ENCODE assay signal across 8 cellular contexts in the genomic region with DNA sequence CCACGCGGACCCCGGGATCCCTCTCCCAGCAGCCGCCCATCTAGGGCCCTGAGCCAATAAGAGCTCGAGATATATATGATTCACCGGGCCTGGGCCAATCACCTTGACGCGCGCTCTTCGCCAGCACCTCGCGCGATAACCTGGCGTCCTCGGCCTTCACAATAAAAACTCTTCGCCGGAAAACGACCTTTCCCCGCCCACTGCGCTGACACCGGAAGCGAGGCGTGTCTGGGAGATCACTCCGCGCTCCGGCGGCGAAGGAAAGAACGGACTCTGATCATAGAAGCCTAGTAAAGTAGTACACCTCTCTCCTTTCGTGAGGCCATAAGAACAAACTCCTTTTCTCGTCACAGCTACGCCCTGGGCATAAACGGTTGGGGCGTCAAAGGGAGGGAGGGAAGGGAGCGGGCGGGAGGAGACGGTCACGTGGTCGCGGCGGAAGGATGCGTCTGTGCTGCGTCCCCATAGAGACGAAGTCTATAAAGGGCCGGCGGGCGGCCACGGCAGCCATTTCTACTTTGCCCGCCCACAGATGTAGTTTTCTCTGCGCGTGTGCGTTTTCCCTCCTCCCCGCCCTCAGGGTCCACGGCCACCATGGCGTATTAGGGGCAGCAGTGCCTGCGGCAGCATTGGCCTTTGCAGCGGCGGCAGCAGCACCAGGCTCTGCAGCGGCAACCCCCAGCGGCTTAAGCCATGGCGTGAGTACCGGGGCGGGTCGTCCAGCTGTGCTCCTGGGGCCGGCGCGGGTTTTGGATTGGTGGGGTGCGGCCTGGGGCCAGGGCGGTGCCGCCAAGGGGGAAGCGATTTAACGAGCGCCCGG. TPM values are rescaled to one million over a fixed set of nuclear protein-coding genes. Genes with fewer than 3 reads are reported as not detected.
DNase-seq lines count a peak whose midpoint lies in the region; ATAC-seq and TF ChIP-seq lines count a peak whose summit lies in the region.

A gene with protein sequence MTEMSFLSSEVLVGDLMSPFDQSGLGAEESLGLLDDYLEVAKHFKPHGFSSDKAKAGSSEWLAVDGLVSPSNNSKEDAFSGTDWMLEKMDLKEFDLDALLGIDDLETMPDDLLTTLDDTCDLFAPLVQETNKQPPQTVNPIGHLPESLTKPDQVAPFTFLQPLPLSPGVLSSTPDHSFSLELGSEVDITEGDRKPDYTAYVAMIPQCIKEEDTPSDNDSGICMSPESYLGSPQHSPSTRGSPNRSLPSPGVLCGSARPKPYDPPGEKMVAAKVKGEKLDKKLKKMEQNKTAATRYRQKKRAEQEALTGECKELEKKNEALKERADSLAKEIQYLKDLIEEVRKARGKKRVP (plus strand): TSS at position 509 of the 820 bp plus-strand sequence. CDS start 884 bp downstream, outside the sequence.

- H3K27ac ChIP-seq in RWPE2 (ENCODE audit: poor library complexity, severe bottlenecking) (peak within 1 kb of the TSS; percentile 96), fibroblast of lung (ENCODE audit: insufficient read depth, low read length) (peak within 1 kb of the TSS; percentile 98)

- peak within 1 kb of the TSS; percentile 99 for H3K9ac ChIP-seq in fibroblast of lung (ENCODE audit: insufficient read depth, low read length)

- H3K79me2 ChIP-seq in fibroblast of lung (ENCODE audit: control insufficient read depth, insufficient read depth, low read length): peaks cover 44% of the 10 kb centered on the region

- peaks cover 48% of the 10 kb centered on the region for H3K4me1 Mint-ChIP-seq in activated T-helper 2 cell treated with anti-CD3 and anti-CD28 coated beads, Interferon-gamma antibody, Interleukin-2, Interleukin-4, amounts not matched to agents 10 μg/mL and 5 μg/mL and 100 μg/mL, durations not matched to agents 14 hours and 24 hours and 36 hours (ENCODE audit: low read depth)
- peaks cover 18 to 61% (median 48%) of the 10 kb centered on the region in 4 donors for H3K4me1 Mint-ChIP-seq in naive thymus-derived CD8-positive, alpha-beta T cell

- H3K4me1 ChIP-seq in RWPE2 (ENCODE audit: insufficient read depth, poor library complexity, severe bottlenecking) (no peaks in the 10 kb centered on the region), fibroblast of lung (ENCODE audit: control insufficient read depth, extremely low read depth, insufficient read depth, low read length) (peaks cover 7% of the 10 kb centered on the region)

- intact Hi-C loops in activated T-helper 2 cell treated with anti-CD3 and anti-CD28 coated beads, Interferon-gamma antibody, Interleukin-2, Interleukin-4, amounts not matched to agents 10 μg/mL and 5 μg/mL and 100 μg/mL, durations not matched to agents 14 hours and 24 hours and 36 hours (cut with micrococcal nuclease): loop anchor here (1.0 kb wide), 4 partner anchors 12 to 201 kb away; a partner anchor contains a TSS

- TF ChIP-seq CTCF in RWPE2 (IDR thresholded peaks at IDR 0.05; ENCODE audit: poor library complexity, severe bottlenecking) (no peak), fibroblast of lung (conservative IDR thresholded peaks at IDR 0.05 in 1 of 2, IDR thresholded peaks at IDR 0.05 in 1 of 2; ENCODE audit: low read depth in 1 of 2, low read length in 2 of 2) (no peak)

- DNase-seq in EH (ENCODE audit: low read depth) (peak; percentile 99), H4 (ENCODE audit: low spot score) (peak; percentile 99), LoVo (ENCODE audit: low spot score) (peak; percentile 99), RWPE2 (ENCODE audit: low spot score) (peak; percentile 97), fibroblast of lung (ENCODE audit: low read depth in 2 of 2) (peak; percentile 100)
- DNase-seq in activated T-helper 2 cell treated with anti-CD3 and anti-CD28 coated beads, Interferon-gamma antibody, Interleukin-2, Interleukin-4, amounts not matched to agents 10 μg/mL and 5 μg/mL and 100 μg/mL, durations not matched to agents 14 hours and 24 hours and 36 hours (ENCODE audit: low spot score): peak; percentile 97
- peak; percentile 89 to 99 (median 96) for DNase-seq in naive thymus-derived CD8-positive, alpha-beta T cell
- DNase-seq in stimulated activated naive CD4-positive, alpha-beta T cell (lab: John Stamatoyannopoulos, UW): peak; percentile 93 to 97 (median 95)

- H3K27me3 ChIP-seq in RWPE2 (ENCODE audit: insufficient read depth, poor library complexity, severe bottlenecking) (no peaks in the 10 kb centered on the region), fibroblast of lung (ENCODE audit: control insufficient read depth, insufficient read depth, low read length) (no peaks in the 10 kb centered on the region)

- H3K4me3 Mint-ChIP-seq in activated T-helper 2 cell treated with anti-CD3 and anti-CD28 coated beads, Interferon-gamma antibody, Interleukin-2, Interleukin-4, amounts not matched to agents 10 μg/mL and 5 μg/mL and 100 μg/mL, durations not matched to agents 14 hours and 24 hours and 36 hours (ENCODE audit: low read depth): peak within 1 kb of the TSS; percentile 96
- H3K4me3 Mint-ChIP-seq in naive thymus-derived CD8-positive, alpha-beta T cell: peak within 1 kb of the TSS; percentile 87 to 100 (median 98)

- H3K4me3 ChIP-seq in RWPE2 (ENCODE audit: severe bottlenecking): peak within 1 kb of the TSS; percentile 99
- peak within 1 kb of the TSS; percentile 70 to 99 (median 90) for H3K4me3 ChIP-seq in fibroblast of lung (replicated peaks in 1 of 4; ENCODE audit: control extremely low read depth in 1 of 4, insufficient read depth in 1 of 4, low read depth in 3 of 4, low read length in 4 of 4)

- no peaks in the 10 kb centered on the region for H3K27me3 Mint-ChIP-seq in activated T-helper 2 cell treated with anti-CD3 and anti-CD28 coated beads, Interferon-gamma antibody, Interleukin-2, Interleukin-4, amounts not matched to agents 10 μg/mL and 5 μg/mL and 100 μg/mL, durations not matched to agents 14 hours and 24 hours and 36 hours (ENCODE audit: low read depth)
- H3K27me3 Mint-ChIP-seq in naive thymus-derived CD8-positive, alpha-beta T cell: peaks cover 0 to 4% (median 0%) of the 10 kb centered on the region in 5 donors

- peaks cover 77% of the 10 kb centered on the region for H3K36me3 Mint-ChIP-seq in activated T-helper 2 cell treated with anti-CD3 and anti-CD28 coated beads, Interferon-gamma antibody, Interleukin-2, Interleukin-4, amounts not matched to agents 10 μg/mL and 5 μg/mL and 100 μg/mL, durations not matched to agents 14 hours and 24 hours and 36 hours (ENCODE audit: low read depth)
- peaks cover 8 to 59% (median 23%) of the 10 kb centered on the region in 3 donors for H3K36me3 Mint-ChIP-seq in naive thymus-derived CD8-positive, alpha-beta T cell

- peak within 1 kb of the TSS; percentile 98 for H3K27ac Mint-ChIP-seq in activated T-helper 2 cell treated with anti-CD3 and anti-CD28 coated beads, Interferon-gamma antibody, Interleukin-2, Interleukin-4, amounts not matched to agents 10 μg/mL and 5 μg/mL and 100 μg/mL, durations not matched to agents 14 hours and 24 hours and 36 hours
- H3K27ac Mint-ChIP-seq in naive thymus-derived CD8-positive, alpha-beta T cell: peak within 1 kb of the TSS; percentile 91 to 100 (median 99)

- POLR2A ChIA-PET in naive thymus-derived CD8-positive, alpha-beta T cell (lab: Charles Lee): interaction anchor here (0.5 to 7.5 kb wide), 49 partner anchors 9 to 524 kb away, joined by 3 to 135 read pairs (median 4); a partner anchor contains a TSS

- ATAC-seq in RWPE2 (ENCODE audit: low read depth): peak; percentile 71
- peak; percentile 92 to 95 for ATAC-seq in naive thymus-derived CD8-positive, alpha-beta T cell

- peak within 1 kb of the TSS; percentile 92 for H3K4me2 ChIP-seq in fibroblast of lung (ENCODE audit: extremely low read depth, insufficient read depth, low read length)

- peaks cover 49% of the 10 kb centered on the region for H3K36me3 ChIP-seq in RWPE2 (ENCODE audit: low read depth)
- H3K36me3 ChIP-seq in fibroblast of lung (ENCODE audit: control insufficient read depth, insufficient read depth, low read length): peaks cover 27% of the 10 kb centered on the region

- peak within 1 kb of the TSS; percentile 78 for H2AFZ ChIP-seq in fibroblast of lung (ENCODE audit: low read length)

- H3K9me3 ChIP-seq in RWPE2 (ENCODE audit: severe bottlenecking) (no peaks in the 10 kb centered on the region), fibroblast of lung (ENCODE audit: control insufficient read depth, insufficient read depth, low read depth, low read length) (no peaks in the 10 kb centered on the region)

- H3K9me3 Mint-ChIP-seq in activated T-helper 2 cell treated with anti-CD3 and anti-CD28 coated beads, Interferon-gamma antibody, Interleukin-2, Interleukin-4, amounts not matched to agents 10 μg/mL and 5 μg/mL and 100 μg/mL, durations not matched to agents 14 hours and 24 hours and 36 hours: no peaks in the 10 kb centered on the region
- peaks cover 0 to 3% (median 0%) of the 10 kb centered on the region in 9 donors for H3K9me3 Mint-ChIP-seq in naive thymus-derived CD8-positive, alpha-beta T cell

- peaks cover 3% of the 10 kb centered on the region for H4K20me1 ChIP-seq in fibroblast of lung (ENCODE audit: control insufficient read depth, extremely low read depth, insufficient read depth, low read length)

RNA-seq across cellular contexts. Expression of the gene that starts here (rescaled TPM):
- total RNA-seq in H4 (2014; rRNA removed; shearing (Covaris generic)): 379 and 444 TPM in 2 replicates
- 339 and 348 TPM in 2 replicates for total RNA-seq in activated T-helper 2 cell treated with anti-CD3 and anti-CD28 coated beads, Interferon-gamma antibody, Interleukin-2, Interleukin-4, amounts not matched to agents 10 μg/mL and 5 μg/mL and 100 μg/mL, durations not matched to agents 14 hours and 24 hours and 36 hours
- total RNA-seq in fibroblast of lung: 555 and 646 TPM in 2 replicates
- 412 and 546 TPM in 2 replicates for polyA plus RNA-seq in fibroblast of lung
- 304 and 415 TPM in 2 replicates for polyA plus RNA-seq in fibroblast of lung (2012)
- polyA minus RNA-seq in fibroblast of lung (ENCODE audit: low replicate concordance): 84.5 and 105 TPM in 2 replicates
- 100 to 1,000 TPM; 301 to 312 TPM for total RNA-seq in naive thymus-derived CD8-positive, alpha-beta T cell
- 100 to 1,000 TPM in 1 of 3 donors, 10 to 100 TPM in 2; 51.9 to 122 (median 61.0) TPM for polyA plus RNA-seq in naive thymus-derived CD8-positive, alpha-beta T cell

Comparison
In these comparisons a context has a peak if more than half of its experiments do, and no peak if none do; other contexts are left out.
1. Peak in every context shown above with its lines: DNase-seq, ATAC-seq, H3K4me3 ChIP-seq and H3K27ac ChIP-seq.